7 cellular contexts compared by ENCODE assay signal in genomic region chr21:23968722-23969647, GRCh38.
A peak's percentile ranks its signal among the peaks of the same experiment; 100 is the strongest.
DNase-seq lines count a peak whose midpoint lies in the region; ATAC-seq and TF ChIP-seq lines count a peak whose summit lies in the region.

No MANE protein-coding gene starts in this region.

- ATAC-seq in GM18519 (IDR thresholded peaks at IDR 0.05; ENCODE audit: low FRiP score, unreplicated experiment) = peak; percentile 94
- ATAC-seq in HG02763 (IDR thresholded peaks at IDR 0.05; ENCODE audit: unreplicated experiment) = peak; percentile 91
- peak; percentile 84 to 90 (median 86) for ATAC-seq in T-cell (replicated peaks in 1 of 4)
- ATAC-seq in upper lobe of right lung = peak; percentile 87

- H3K9me3 ChIP-seq in upper lobe of right lung = no peaks in the 10 kb centered on the region

- H3K27ac Mint-ChIP-seq in T-cell = peak overlapping the region; percentile 89 to 91

- no peaks in the 10 kb centered on the region for H3K36me3 Mint-ChIP-seq in T-cell

- no peak overlapping the region for H3K27ac ChIP-seq in upper lobe of right lung

- peak overlapping the region; percentile 47 to 65 (median 62) for H3K4me3 Mint-ChIP-seq in T-cell

- CTCF ChIA-PET in T-cell (lab: Charles Lee) = interaction anchor here (0.7 to 1.2 kb wide), 7 partner anchors 14 to 1178 kb away, joined by 3 to 5 read pairs (median 3); no protein-coding TSS in a partner anchor

- peaks cover 16 to 34% (median 18%) of the 10 kb centered on the region in 3 donors for H3K4me1 Mint-ChIP-seq in T-cell

- no peaks in the 10 kb centered on the region for H3K27me3 Mint-ChIP-seq in T-cell

- H3K36me3 ChIP-seq in upper lobe of right lung = no peaks in the 10 kb centered on the region

- H3K9me3 Mint-ChIP-seq in T-cell = no peaks in the 10 kb centered on the region

- intact Hi-C loops in upper lobe of right lung (cut with DNase I) = no loop called here

- TF ChIP-seq POLR2A in NB4 (IDR thresholded peaks at IDR 0.05; ENCODE audit: extremely low read depth, insufficient read length) = no peak

- H3K4me3 ChIP-seq in NB4 (ENCODE audit: low read depth, low read length) = peak overlapping the region; percentile 34
- no peak overlapping the region for H3K4me3 ChIP-seq in upper lobe of right lung

- TF ChIP-seq CTCF in NB4 (IDR thresholded peaks at IDR 0.05; ENCODE audit: low read depth, low read length) (peak; percentile 60), upper lobe of right lung (IDR thresholded peaks at IDR 0.05) (peak; percentile 56)

- no peaks in the 10 kb centered on the region for H3K27me3 ChIP-seq in upper lobe of right lung

- POLR2A ChIA-PET in T-cell (lab: Charles Lee) = no interaction called here

- H3K4me1 ChIP-seq in upper lobe of right lung = no peaks in the 10 kb centered on the region

- peak; percentile 95 for DNase-seq in NB4 (ENCODE audit: low read depth)
- DNase-seq in T-cell = peak; percentile 29 to 81 (median 60)
- DNase-seq in activated naive CD8-positive, alpha-beta T cell treated with anti-CD3 and anti-CD28 coated beads, Interleukin-2, amount 50 U/mL, for 16 hours (ENCODE audit: low read depth, low spot score) = peak; percentile 58
- DNase-seq in mucosa of gallbladder (ENCODE audit: low spot score) = peak; percentile 36
- DNase-seq in upper lobe of right lung = no peak
